Comparison of ENCODE assay signal across 19 cellular contexts in genomic region chrX:115595049-115595448, GRCh38. TPM values are rescaled to one million over a fixed set of nuclear protein-coding genes. Genes with fewer than 3 reads are reported as not detected.
DNase-seq lines count a peak whose midpoint lies in the region; ATAC-seq, FAIRE-seq and TF ChIP-seq lines count a peak whose summit lies in the region.
"Had no signal": no experiment of that assay in that cellular context is flagged by ENCODE, and none has a peak within 500 bp of the region (broad histone marks: within the 10 kb centered on the region; RNA-seq: fewer than 3 reads in every experiment).

No MANE protein-coding gene starts in this region.

- ATAC-seq in A549 (no peak), HG03432 (IDR thresholded peaks at IDR 0.05; ENCODE audit: unreplicated experiment) (no peak)

- no peak overlapping the region for H3K4me3 ChIP-seq in A549
- H3K4me3 ChIP-seq in SJSA1: peak overlapping the region; percentile 35
- peak overlapping the region; percentile 43 for H3K4me3 ChIP-seq in epithelial cell of proximal tubule (ENCODE audit: low read depth, low read length)
- H3K4me3 ChIP-seq in ovary: peak overlapping the region; percentile 8
- H3K4me3 ChIP-seq in SJCRH30: no peak overlapping the region
- H3K4me3 ChIP-seq in effector memory CD4-positive, alpha-beta T cell (ENCODE audit: insufficient read depth, low read depth, low read length, poor library complexity, severe bottlenecking): no peak overlapping the region

- H3K27ac ChIP-seq in A549: no peak overlapping the region
- peak overlapping the region; percentile 58 for H3K27ac ChIP-seq in SJSA1
- no peak overlapping the region for H3K27ac ChIP-seq in ovary
- H3K27ac ChIP-seq in SJCRH30: no peak overlapping the region
- no peak overlapping the region for H3K27ac ChIP-seq in effector memory CD4-positive, alpha-beta T cell (ENCODE audit: insufficient read depth, low read length, poor library complexity, severe bottlenecking)

- peak overlapping the region; percentile 58; the same call in 1 of the 3 replicates for H3K4me2 ChIP-seq in A549

- no peaks in the 10 kb centered on the region for H3K36me3 ChIP-seq in SJSA1
- no peaks in the 10 kb centered on the region for H3K36me3 ChIP-seq in ovary
- H3K36me3 ChIP-seq in SJCRH30: peaks cover 24% of the 10 kb centered on the region
- no peaks in the 10 kb centered on the region for H3K36me3 ChIP-seq in effector memory CD4-positive, alpha-beta T cell (ENCODE audit: control insufficient read depth, insufficient read depth, low read length)

- intact Hi-C loops in ovary (cut with DNase I): no loop called here

- H3K4me1 ChIP-seq in A549 (peaks cover 51% of the 10 kb centered on the region), SJSA1 (replicated peaks) (peaks cover 21% of the 10 kb centered on the region), ovary (ENCODE audit: insufficient read depth) (peaks cover 4% of the 10 kb centered on the region), SJCRH30 (peaks cover 3% of the 10 kb centered on the region; the same call in 1 of the 2 replicates)
- H3K4me1 ChIP-seq in effector memory CD4-positive, alpha-beta T cell (ENCODE audit: control insufficient read depth, insufficient read depth, low read length, poor library complexity, severe bottlenecking): no peaks in the 10 kb centered on the region

- POLR2A ChIA-PET in A549 (lab: Yijun Ruan, JAX): no interaction called here

- H3K9me3 ChIP-seq in A549 (no peaks in the 10 kb centered on the region), SJSA1 (replicated peaks) (no peaks in the 10 kb centered on the region), ovary (no peaks in the 10 kb centered on the region), SJCRH30 (replicated peaks) (no peaks in the 10 kb centered on the region; the same call in 1 of the 2 replicates)
- no peaks in the 10 kb centered on the region for H3K9me3 ChIP-seq in effector memory CD4-positive, alpha-beta T cell (ENCODE audit: control insufficient read depth, low read length)
- H3K9me3 ChIP-seq: Caco-2 had no signal

- TF ChIP-seq POLR2A in A549 (IDR thresholded peaks at IDR 0.05; ENCODE audit: low read length) (no peak), ovary (IDR thresholded peaks at IDR 0.05) (no peak)

- H3K27me3 ChIP-seq in SJSA1 (replicated peaks) (no peaks in the 10 kb centered on the region), ovary (no peaks in the 10 kb centered on the region), SJCRH30 (no peaks in the 10 kb centered on the region)
- no peaks in the 10 kb centered on the region for H3K27me3 ChIP-seq in effector memory CD4-positive, alpha-beta T cell (replicated peaks; ENCODE audit: control insufficient read depth, insufficient read depth, low read length, poor library complexity, severe bottlenecking)

- WGBS in A549 (ENCODE audit: missing lambda C conversion rate): 56% methylated on average over 2 of the region's 2 CpGs
- WGBS in ovary, 3 donors: 24 to 30% (median 29%) methylated on average over 2 of the region's 2 CpGs

- peak; percentile 7 for FAIRE-seq in A549 (lab: Jason Lieb, UNC)
- FAIRE-seq: frontal cortex, H54, RCC 7860 had no signal

- CTCF ChIA-PET in A549 (lab: Yijun Ruan, JAX): interaction anchor here (1.1 kb wide), 1 partner anchor 48 kb away, joined by 3 read pairs; no protein-coding TSS in a partner anchor

- TF ChIP-seq CTCF in A549 (IDR thresholded peaks at IDR 0.05) (no peak), epithelial cell of proximal tubule (conservative IDR thresholded peaks at IDR 0.05; ENCODE audit: low read depth, low read length) (no peak), ovary (IDR thresholded peaks at IDR 0.05) (no peak)

- TF ChIP-seq EP300 in A549 (IDR thresholded peaks at IDR 0.05) (no peak), ovary (IDR thresholded peaks at IDR 0.05) (no peak)

- DNase-seq in A549 (ENCODE audit: low read depth in 1 of 2, low spot score in 1 of 2) (no peak), SJSA1 (ENCODE audit: low read depth in 1 of 2, low spot score in 2 of 2) (no peak), epithelial cell of proximal tubule (ENCODE audit: low read depth) (no peak), ovary (no peak), T-helper 1 cell (no peak), SJCRH30 (no peak)
- no peak for DNase-seq in effector memory CD4-positive, alpha-beta T cell
- DNase-seq: activated CD4-positive, alpha-beta T cell treated with anti-CD3 and anti-CD28 coated beads for 48 hours; activated T-cell treated with anti-CD3 and anti-CD28 coated beads for 4 hours; Caco-2; cortex of kidney; GF-D8; Kasumi-1; NCI-H510A treated with DMSO at 0.1 percent for 48 hours; stimulated activated naive CD4-positive, alpha-beta T cell treated with Interleukin-2 at 50 U/mL for 16 hours had no signal

- TF ChIP-seq RAD21 in A549 (conservative IDR thresholded peaks at IDR 0.05 in 1 of 2, IDR thresholded peaks at IDR 0.05 in 1 of 2): no peak

TF ChIP-seq in A549, 52 proteins besides CTCF, POLR2A, EP300 and RAD21 (continues in another document):
- TF ChIP-seq EHMT2 (IDR thresholded peaks at IDR 0.05; ENCODE audit: low read depth) (no peak), HOXB13 (CRISPR knock-in tag; IDR thresholded peaks at IDR 0.05; ENCODE audit: low read depth) (no peak), REST (IDR thresholded peaks at IDR 0.05) (no peak), ESRRA (IDR thresholded peaks at IDR 0.05; ENCODE audit: borderline replicate concordance, low read length) (no peak), ZC3H11A (IDR thresholded peaks at IDR 0.05) (no peak), PBX3 (IDR thresholded peaks at IDR 0.05) (no peak), ZFP36 (IDR thresholded peaks at IDR 0.05; ENCODE audit: borderline replicate concordance, partially characterized antibody) (no peak), CBX2 (IDR thresholded peaks at IDR 0.05; ENCODE audit: borderline replicate concordance, low read depth) (no peak), USF2 (IDR thresholded peaks at IDR 0.05) (no peak), HDAC2 (IDR thresholded peaks at IDR 0.05) (no peak), TFCP2L1 (CRISPR knock-in tag; IDR thresholded peaks at IDR 0.05) (no peak), SREBF2 (IDR thresholded peaks at IDR 0.05) (no peak), CHD2 (IDR thresholded peaks at IDR 0.05; ENCODE audit: low read length, partially characterized antibody) (no peak)
- TF ChIP-seq, protein P1, sequence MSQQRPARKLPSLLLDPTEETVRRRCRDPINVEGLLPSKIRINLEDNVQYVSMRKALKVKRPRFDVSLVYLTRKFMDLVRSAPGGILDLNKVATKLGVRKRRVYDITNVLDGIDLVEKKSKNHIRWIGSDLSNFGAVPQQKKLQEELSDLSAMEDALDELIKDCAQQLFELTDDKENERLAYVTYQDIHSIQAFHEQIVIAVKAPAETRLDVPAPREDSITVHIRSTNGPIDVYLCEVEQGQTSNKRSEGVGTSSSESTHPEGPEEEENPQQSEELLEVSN (IDR thresholded peaks at IDR 0.05; ENCODE audit: borderline replicate concordance, low read depth): no peak

RNA-seq across cellular contexts. Expression of gene PLS3, which starts 34.1 kb away (rescaled TPM):
- 411 and 437 TPM in 2 replicates for polyA plus RNA-seq in A549 (2011; rRNA removed)
- polyA plus RNA-seq in A549 (2012; cell fraction: cytosol; rRNA removed): 92.7 and 94.3 TPM in 2 replicates
- polyA plus RNA-seq in A549 (2012; cell fraction: nucleus; rRNA removed): 44.4 and 70.5 TPM in 2 replicates
- polyA plus RNA-seq in A549 (2017; fragmentation: RNase III; extraction: RNeasy Plus Mini Kit Qiagen cat#74134 plus additional on column Dnase treatment): 303 to 305 TPM (median 303 TPM) in 3 replicates
- polyA minus RNA-seq in A549 (2011; rRNA and poly(A)+ RNA removed): 75.5 and 78.3 TPM in 2 replicates
- total RNA-seq in SJSA1 (2014; rRNA removed; shearing (Covaris generic)): 285 and 317 TPM in 2 replicates
- 121 and 133 TPM in 2 replicates for total RNA-seq in epithelial cell of proximal tubule
- 100 to 1,000 TPM in 4 of 7 donors, 10 to 100 TPM in 3; 60.9 to 152 (median 111) TPM for total RNA-seq in ovary
- polyA plus RNA-seq in ovary: 100 to 1,000 TPM; 111 to 171 TPM
- 412 and 427 TPM in 2 replicates for total RNA-seq in SJCRH30 (2014; rRNA removed; shearing (Covaris generic))

Comparison
In these comparisons a context has a peak if more than half of its experiments do, and no peak if none do; other contexts are left out.
1. H3K4me3 ChIP-seq: peak in SJSA1 (single experiment), epithelial cell of proximal tubule (single experiment) and ovary (single experiment); none in A549 (single experiment), SJCRH30 (single experiment) and effector memory CD4-positive, alpha-beta T cell (single experiment).